27 cellular contexts compared by ENCODE assay signal in the genomic region with DNA sequence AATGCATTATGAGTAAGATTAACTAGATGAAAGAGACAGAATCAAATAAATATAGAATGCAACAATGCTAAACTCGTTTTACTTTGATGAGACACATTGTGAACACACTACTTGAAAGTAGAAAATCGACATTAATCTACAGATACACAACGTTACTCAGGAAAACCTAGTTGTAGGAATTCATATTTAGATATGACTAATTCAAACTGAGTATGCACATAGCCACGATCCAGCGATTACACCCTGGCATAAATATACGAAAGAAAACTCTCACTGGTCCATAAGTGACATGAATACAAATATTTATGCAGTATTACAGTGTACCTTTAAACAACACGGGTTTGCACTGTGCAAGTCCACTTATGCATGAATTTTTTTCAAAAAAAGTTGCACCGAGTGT.
"Had no signal": no experiment of that assay in that cellular context is flagged by ENCODE, and none has a peak within 500 bp of the region (broad histone marks: within the 10 kb centered on the region; RNA-seq: fewer than 3 reads in every experiment).

No MANE protein-coding gene starts in this region.

- ATAC-seq: activated CD4-positive, alpha-beta T cell treated with anti-CD3 and anti-CD28 coated beads for 36 hours; activated CD8-positive, alpha-beta memory T cell treated with anti-CD3 and anti-CD28 coated beads, Interleukin-2, amount 10 ng/mL, durations not matched to agents 7 days and 5 days; activated CD8-positive, alpha-beta T cell treated with anti-CD3 and anti-CD28 coated beads, Interleukin-2, amount 10 ng/mL, durations not matched to agents 7 days and 5 days; gastroesophageal sphincter; heart right ventricle had no signal

- H3K4me1 ChIP-seq: ascending aorta, breast epithelium, colonic mucosa, esophagus squamous epithelium, gastroesophageal sphincter, heart right ventricle had no signal

- DNase-seq: activated CD4-positive, alpha-beta memory T cell treated with anti-CD3 and anti-CD28 coated beads for 36 hours; activated CD4-positive, alpha-beta T cell treated with anti-CD3 and anti-CD28 coated beads for 36 hours; activated CD4-positive, alpha-beta T cell treated with anti-CD3 and anti-CD28 coated beads, Interleukin-2, amount 10 ng/mL, durations not matched to agents 24 days and 14 days; activated CD4-positive, CD25-positive, alpha-beta regulatory T cell; activated CD4-positive, CD25-positive, alpha-beta regulatory T cell treated with anti-CD3 and anti-CD28 coated beads, Interleukin-2, amount 50 U/mL, for 72 hours; activated CD8-positive, alpha-beta memory T cell treated with anti-CD3 and anti-CD28 coated beads, Interleukin-2, amount 10 ng/mL, durations not matched to agents 7 days and 5 days; activated CD8-positive, alpha-beta memory T cell treated with anti-CD3 and anti-CD28 coated beads, Interleukin-2, amount 50 U/mL, for 4 hours; activated CD8-positive, alpha-beta T cell treated with anti-CD3 and anti-CD28 coated beads, Interleukin-2, amount 10 ng/mL, durations not matched to agents 7 days and 5 days; activated effector memory CD4-positive, alpha-beta T cell treated with anti-CD3 and anti-CD28 coated beads, Interleukin-2, amount 50 U/mL, for 16 hours; activated naive CD4-positive, alpha-beta T cell treated with anti-CD3 and anti-CD28 coated beads for 36 hours; activated naive CD8-positive, alpha-beta T cell treated with anti-CD3 and anti-CD28 coated beads, Interleukin-2, amount 10 ng/mL, durations not matched to agents 7 days and 5 days; activated T-cell treated with anti-CD3 and anti-CD28 coated beads, Interleukin-2, amount 50 U/mL, for 1 hour; activated T-cell treated with anti-CD3 and anti-CD28 coated beads, Interleukin-2, amount 50 U/mL, for 48 hours; central memory CD4-positive, alpha-beta T cell; cerebellar nuclear complex; colonic mucosa; effector CD8-positive, alpha-beta T cell; esophagus squamous epithelium; foreskin melanocyte; heart right ventricle; T1000 had no signal

- H3K4me3 ChIP-seq: ascending aorta, breast epithelium, cardiac muscle cell, colonic mucosa, esophagus squamous epithelium, gastroesophageal sphincter, heart right ventricle, hepatocyte had no signal

- H3K36me3 ChIP-seq: ascending aorta, breast epithelium, cardiac muscle cell, colonic mucosa, esophagus squamous epithelium, gastroesophageal sphincter, heart right ventricle had no signal

- H3K79me2 ChIP-seq: hepatocyte had no signal

- H3K27me3 ChIP-seq: ascending aorta, breast epithelium, cardiac muscle cell, colonic mucosa, esophagus squamous epithelium, gastroesophageal sphincter, heart right ventricle, hepatocyte had no signal

- H3K4me2 ChIP-seq: hepatocyte had no signal

- H2AFZ ChIP-seq: hepatocyte had no signal

- H3K9me3 ChIP-seq: ascending aorta, breast epithelium, colonic mucosa, esophagus squamous epithelium, gastroesophageal sphincter had no signal

- H3K27ac ChIP-seq: ascending aorta, breast epithelium, cardiac muscle cell, colonic mucosa, epithelial cell of prostate, esophagus squamous epithelium, gastroesophageal sphincter, heart right ventricle, hepatocyte had no signal
